Comparison of ENCODE assay signal across 25 cellular contexts in the genomic region with DNA sequence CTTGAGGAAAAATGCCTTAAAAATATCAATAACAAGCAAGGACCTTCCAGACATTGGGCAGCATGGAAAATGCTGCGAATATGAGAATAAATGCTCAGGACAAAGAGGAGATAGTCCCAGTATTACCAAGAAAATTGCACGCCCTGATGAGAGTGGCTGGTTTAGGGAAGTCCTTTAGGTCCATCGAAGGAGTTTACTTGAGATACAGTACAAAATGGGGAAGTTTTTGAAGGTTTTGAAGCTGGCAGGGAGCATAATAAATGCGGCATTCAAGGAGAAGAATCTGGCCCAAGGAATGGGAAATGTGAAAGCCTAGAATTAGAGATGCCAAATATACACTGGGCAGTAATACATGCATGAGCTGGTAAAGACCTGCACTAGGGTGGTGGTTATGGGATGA.
"Had no signal": no experiment of that assay in that cellular context is flagged by ENCODE, and none has a peak within 500 bp of the region (broad histone marks: within the 10 kb centered on the region; RNA-seq: fewer than 3 reads in every experiment).

No MANE protein-coding gene starts in this region.

- DNase-seq: activated CD4-positive, alpha-beta T cell treated with anti-CD3 and anti-CD28 coated beads for 4 hours; activated CD4-positive, alpha-beta T cell treated with anti-CD3 and anti-CD28 coated beads, Interleukin-2, amount 50 U/mL, for 4 hours; activated CD8-positive, alpha-beta memory T cell treated with anti-CD3 and anti-CD28 coated beads for 24 hours; activated effector memory CD4-positive, alpha-beta T cell treated with Interleukin-2 at 50 U/mL for 16 hours; activated naive CD4-positive, alpha-beta T cell treated with Interleukin-2 at 50 U/mL for 16 hours; anterior cingulate cortex; cerebellar nuclear complex; colonic mucosa; left colon; mammary epithelial cell; midbrain; naive thymus-derived CD8-positive, alpha-beta T cell; nucleus accumbens; pancreas; stimulated activated naive CD4-positive, alpha-beta T cell; T-helper 17 cell had no signal

- H3K4me1 ChIP-seq: gastroesophageal sphincter, right atrium auricular region, suprapubic skin had no signal

- H3K9me3 Mint-ChIP-seq: naive thymus-derived CD8-positive, alpha-beta T cell; neural crest cell had no signal

- H3K27ac ChIP-seq: colonic mucosa, gastroesophageal sphincter, hepatocyte, pancreas, right atrium auricular region, suprapubic skin, tibial nerve, VCaP had no signal

- H3K4me3 ChIP-seq: colonic mucosa, gastroesophageal sphincter, hepatocyte, pancreas, right atrium auricular region, smooth muscle cell, suprapubic skin, tibial nerve had no signal

- H3K9me3 ChIP-seq: colonic mucosa, gastroesophageal sphincter, pancreas, right atrium auricular region, suprapubic skin, tibial nerve had no signal

- ATAC-seq: gastroesophageal sphincter; left colon; naive thymus-derived CD8-positive, alpha-beta T cell; pancreas; T-helper 17 cell had no signal

- H3K4me3 Mint-ChIP-seq: activated naive CD8-positive, alpha-beta T cell; naive thymus-derived CD8-positive, alpha-beta T cell; neural crest cell; T-helper 17 cell had no signal

- H3K27ac Mint-ChIP-seq: activated naive CD8-positive, alpha-beta T cell; naive thymus-derived CD8-positive, alpha-beta T cell; T-helper 17 cell had no signal

- H3K36me3 Mint-ChIP-seq: activated naive CD8-positive, alpha-beta T cell; naive thymus-derived CD8-positive, alpha-beta T cell had no signal

- H3K36me3 ChIP-seq: colonic mucosa, gastroesophageal sphincter, pancreas, right atrium auricular region, suprapubic skin, tibial nerve had no signal

- H3K27me3 ChIP-seq: colonic mucosa, gastroesophageal sphincter, hepatocyte, pancreas, right atrium auricular region, suprapubic skin, tibial nerve had no signal

- H3K4me1 Mint-ChIP-seq: naive thymus-derived CD8-positive, alpha-beta T cell had no signal
